ENCODE assay signal across 8 cellular contexts in the genomic region with DNA sequence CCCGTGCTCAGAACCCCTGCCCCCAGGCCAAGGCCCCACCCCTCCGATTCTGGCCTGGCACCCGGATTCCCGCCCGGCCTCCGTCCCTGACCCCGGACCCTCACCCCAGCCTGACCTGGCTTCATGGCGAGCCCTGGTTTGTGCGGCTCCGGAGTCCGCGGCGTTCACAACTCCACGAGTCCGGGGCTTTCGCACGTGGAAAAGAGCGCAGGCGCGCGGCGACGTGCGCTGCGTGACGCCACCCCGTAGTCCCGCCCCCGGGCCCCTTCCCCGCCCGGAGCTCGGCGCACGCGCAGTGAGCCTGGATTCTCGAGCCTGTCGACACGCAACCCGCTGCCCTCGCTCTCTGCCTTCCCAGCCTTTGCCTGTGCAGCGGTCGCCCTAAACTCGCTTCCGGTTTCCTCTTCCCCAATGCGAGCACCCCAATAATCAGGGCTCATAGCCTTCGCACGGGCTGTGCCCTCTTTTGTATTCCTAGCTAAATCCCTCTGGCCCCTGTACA. TPM values are rescaled to one million over a fixed set of nuclear protein-coding genes. Genes with fewer than 3 reads are reported as not detected.
DNase-seq lines count a peak whose midpoint lies in the region; ATAC-seq and TF ChIP-seq lines count a peak whose summit lies in the region.

A gene (minus strand): TSS at position 204 of the 502 bp plus-strand sequence. CDS start 79 bp downstream, at position 125.

- H3K36me3 Mint-ChIP-seq in T-cell: no peaks in the 10 kb centered on the region

- peak within 1 kb of the TSS; percentile 83 to 87 (median 87) for H3K4me3 Mint-ChIP-seq in T-cell

- no peak within 1 kb of the TSS for H3K27ac ChIP-seq in adipose tissue (ENCODE audit: low read depth, low read length)
- peak within 1 kb of the TSS; percentile 81 to 92 (median 84) for H3K27ac ChIP-seq in upper lobe of left lung

- ATAC-seq in HG02798 (IDR thresholded peaks at IDR 0.05; ENCODE audit: poor library complexity, unreplicated experiment) (peak; percentile 89), T-cell (replicated peaks in 1 of 4) (peak; percentile 92 to 94 (median 94)), upper lobe of left lung (ENCODE audit: low FRiP score in 2 of 2) (peak; percentile 94 to 97)

- intact Hi-C loops in cardiac septum (cut with DNase I): loop anchor here (5.0 kb wide), 1 partner anchor 126 kb away; a partner anchor contains a TSS
- intact Hi-C loops in posterior cingulate gyrus (cut with DNase I): loop anchor here (2.0 to 10.0 kb wide), 3 partner anchors 125 to 376 kb away; a partner anchor contains a TSS

- no peak for TF ChIP-seq CTCF in GM12875 (IDR thresholded peaks at IDR 0.05; ENCODE audit: borderline replicate concordance, insufficient read depth, low read depth, low read length)
- TF ChIP-seq CTCF in upper lobe of left lung (IDR thresholded peaks at IDR 0.05): peak in 1 of 6 experiments; percentile 3

- peak in 2 of 4 donors; percentile 20 to 76 for TF ChIP-seq POLR2A in upper lobe of left lung (IDR thresholded peaks at IDR 0.05)

- POLR2A ChIA-PET in T-cell (lab: Charles Lee): interaction anchor here (0.5 to 3.0 kb wide), 3 partner anchors 12 to 124 kb away, joined by 4 to 14 read pairs (median 5); a partner anchor contains a TSS

- H3K9me3 Mint-ChIP-seq in T-cell: no peaks in the 10 kb centered on the region

- DNase-seq in NCI-H1436 (lab: John Stamatoyannopoulos, UW): peak; percentile 91
- DNase-seq in T-cell: peak; percentile 90 to 99 (median 96)
- peak; percentile 98 for DNase-seq in cardiac septum (ENCODE audit: low spot score)
- peak; percentile 92 to 99 (median 95) for DNase-seq in posterior cingulate gyrus
- peak; percentile 96 to 100 for DNase-seq in upper lobe of left lung

- H3K4me1 ChIP-seq in upper lobe of left lung: peaks cover 24 to 47% (median 36%) of the 10 kb centered on the region in 4 donors

- H3K4me3 ChIP-seq in GM12875 (ENCODE audit: low read depth, low read length) (peak within 1 kb of the TSS; percentile 95), upper lobe of left lung (peak within 1 kb of the TSS; percentile 80 to 85 (median 82))

- CTCF ChIA-PET in T-cell (lab: Charles Lee): interaction anchor here in 1 of 2 donors (0.5 to 6.2 kb wide), 6 partner anchors 12 to 1709 kb away, joined by 3 to 69 read pairs (median 12); a partner anchor contains a TSS

- no peak for TF ChIP-seq EP300 in upper lobe of left lung (IDR thresholded peaks at IDR 0.05)

- H3K36me3 ChIP-seq in upper lobe of left lung: no peaks in the 10 kb centered on the region

- peak within 1 kb of the TSS; percentile 91 to 95 for H3K27ac Mint-ChIP-seq in T-cell

- 0 to 1% (median 0%) methylated on average over 46 to 47 of the region's 47 CpGs for WGBS in adipose tissue, 3 donors
- 0% methylated on average over 7 to 22 of the region's 47 CpGs for WGBS in upper lobe of left lung, 2 donors

- no peaks in the 10 kb centered on the region for H3K27me3 Mint-ChIP-seq in T-cell

- peaks cover 50 to 54% (median 53%) of the 10 kb centered on the region in 3 donors for H3K4me1 Mint-ChIP-seq in T-cell

- H3K9me3 ChIP-seq in upper lobe of left lung: no peaks in the 10 kb centered on the region

- no peaks in the 10 kb centered on the region for H3K27me3 ChIP-seq in upper lobe of left lung

RNA-seq across cellular contexts. Expression of the gene that starts here (rescaled TPM):
- 100 to 1,000 TPM; 291 to 348 (median 299) TPM for total RNA-seq in T-cell
- polyA plus RNA-seq in adipose tissue: 100 to 1,000 TPM; 197 to 340 (median 229) TPM
- total RNA-seq in cardiac septum: 64.8 TPM
- 100 to 1,000 TPM in 5 of 6 donors, 10 to 100 TPM in 1; 75.4 to 143 (median 110) TPM for total RNA-seq in upper lobe of left lung
